Comparison of ENCODE assay signal across 21 cellular contexts in genomic region chr11:24513837-24514594, GRCh38. TPM values are rescaled to one million over a fixed set of nuclear protein-coding genes. Genes with fewer than 3 reads are reported as not detected.
DNase-seq lines count a peak whose midpoint lies in the region; ATAC-seq and TF ChIP-seq lines count a peak whose summit lies in the region.
"Had no signal": no experiment of that assay in that cellular context is flagged by ENCODE, and none has a peak within 500 bp of the region (broad histone marks: within the 10 kb centered on the region; RNA-seq: fewer than 3 reads in every experiment).

No MANE protein-coding gene starts in this region.

- no peaks in the 10 kb centered on the region for H3K36me3 ChIP-seq in upper lobe of right lung
- H3K36me3 ChIP-seq in spleen = no peaks in the 10 kb centered on the region
- H3K36me3 ChIP-seq in aorta (ENCODE audit: control insufficient read depth in 1 of 2, insufficient read depth in 2 of 2, low read length in 1 of 2) = no peaks in the 10 kb centered on the region
- H3K36me3 ChIP-seq: prostate gland, vagina had no signal

- POLR2A ChIA-PET in GM10248 (lab: Yijun Ruan, JAX) = no interaction called here

- H3K27me3 ChIP-seq in upper lobe of right lung (no peaks in the 10 kb centered on the region), spleen (replicated peaks in 1 of 7) (no peaks in the 10 kb centered on the region), aorta (ENCODE audit: control insufficient read depth in 1 of 2, insufficient read depth in 2 of 2, low read length in 1 of 2) (no peaks in the 10 kb centered on the region)
- H3K27me3 ChIP-seq: vagina had no signal

- DNase-seq in GM10248 (ENCODE audit: extremely low spot score) = peak; percentile 9
- no peak for DNase-seq in upper lobe of right lung
- no peak for DNase-seq in stimulated activated CD4-positive, alpha-beta T cell treated with anti-CD3 and anti-CD28 coated beads, Interleukin-15, amount 100 ng/mL, for 24 hours
- DNase-seq in spleen = no peak
- no peak for DNase-seq in aorta
- DNase-seq: activated CD4-positive, alpha-beta T cell treated with anti-CD3 and anti-CD28 coated beads, Interleukin-2, amount 50 U/mL, for 1 hour; effector CD4-positive, alpha-beta T cell; foreskin melanocyte; mucosa of descending colon; NCI-H1436; NCI-H510A treated with DMSO at 0.1 percent for 48 hours; RPMI8226; stimulated activated CD4-positive, alpha-beta T cell treated with anti-CD3 and anti-CD28 coated beads, Interleukin-1b, Interleukin-23, amount 100 ng/mL, for 48 hours had no signal

- no peak for TF ChIP-seq POLR2A in spleen (IDR thresholded peaks at IDR 0.05)

- H3K9me3 ChIP-seq in upper lobe of right lung (no peaks in the 10 kb centered on the region), spleen (peaks cover 0 to 3% (median 0%) of the 10 kb centered on the region in 8 donors), aorta (ENCODE audit: control insufficient read depth, low read length) (peaks cover 2% of the 10 kb centered on the region)
- H3K9me3 ChIP-seq: mucosa of descending colon, prostate gland, vagina had no signal

- CTCF ChIA-PET in GM10248 (lab: Yijun Ruan, JAX) = no interaction called here

- intact Hi-C loops in upper lobe of right lung (cut with DNase I) = no loop called here
- intact Hi-C loops in spleen (cut with DNase I; ENCODE audit: low total_unique reads) = no loop called here
- intact Hi-C loops in aorta (cut with DNase I) = no loop called here

- H3K4me3 ChIP-seq in upper lobe of right lung (no peak overlapping the region), spleen (no peak overlapping the region), aorta (ENCODE audit: low read length in 2 of 2) (no peak overlapping the region)
- H3K4me3 ChIP-seq: K562, mucosa of descending colon, prostate gland, vagina had no signal

- H3K27ac ChIP-seq in upper lobe of right lung (no peak overlapping the region), spleen (no peak overlapping the region), aorta (ENCODE audit: low read depth in 1 of 2, low read length in 2 of 2) (no peak overlapping the region)
- H3K27ac ChIP-seq: prostate gland, vagina had no signal

- 64 to 85% (median 74%) methylated on average over 4 of the region's 4 CpGs for WGBS in spleen, 5 donors
- WGBS in aorta, 2 donors = 35 to 45% methylated on average over 4 of the region's 4 CpGs

- ATAC-seq in GM19463 (IDR thresholded peaks at IDR 0.05; ENCODE audit: unreplicated experiment) (peak; percentile 67), HG02885 (IDR thresholded peaks at IDR 0.05; ENCODE audit: poor library complexity, unreplicated experiment) (peak; percentile 83), HG03565 (IDR thresholded peaks at IDR 0.05; ENCODE audit: unreplicated experiment) (peak; percentile 97), upper lobe of right lung (no peak), aorta (ENCODE audit: low FRiP score) (no peak)
- ATAC-seq: activated T-helper 17 cell treated with anti-CD3 and anti-CD28 coated beads, Interleukin-2, amount 50 U/mL, for 72 hours; K562; mucosa of descending colon had no signal

- TF ChIP-seq CTCF in GM10248 (IDR thresholded peaks at IDR 0.05; ENCODE audit: control extremely low read depth, extremely low read depth, low read depth, missing control alignments) (no peak), upper lobe of right lung (IDR thresholded peaks at IDR 0.05) (no peak), spleen (IDR thresholded peaks at IDR 0.05 in 8 of 11, conservative IDR thresholded peaks at IDR 0.05 in 3 of 11) (no peak)

- H3K4me1 ChIP-seq in upper lobe of right lung (no peaks in the 10 kb centered on the region), spleen (no peaks in the 10 kb centered on the region), aorta (ENCODE audit: control insufficient read depth in 1 of 2, insufficient read depth in 2 of 2, low read length in 2 of 2) (no peaks in the 10 kb centered on the region)
- H3K4me1 ChIP-seq: prostate gland, vagina had no signal

RNA-seq across cellular contexts. Expression of gene LUZP2, which starts 17.2 kb away (rescaled TPM):
- total RNA-seq in upper lobe of right lung (0.23 TPM), spleen (1 to 10 TPM in 1 of 7 donors, under 1 TPM in 3, not detected in 3; 0.40 to 2.9 (median 0.62) TPM), aorta (under 1 TPM in 1 of 2 donors, not detected in 1; 0.15 TPM)
- polyA plus RNA-seq in spleen (under 1 TPM; 0.03 to 0.11 (median 0.06) TPM), aorta (under 1 TPM in 1 of 2 donors, not detected in 1; 0.50 TPM)
- total RNA-seq: activated T-helper 17 cell treated with anti-CD3 and anti-CD28 coated beads, Interleukin-2, amount 50 U/mL, for 72 hours; K562; T-helper 2 cell treated with Interferon-gamma antibody and Interleukin-4, amounts not matched to agents 100 ng/mL and 5 ng/mL, for 36 hours had no signal
- polyA plus RNA-seq: K562 had no signal

Comparison
In these comparisons a context has a peak if more than half of its experiments do, and no peak if none do; other contexts are left out.
1. ATAC-seq: peak in GM19463 (single experiment), HG02885 (single experiment) and HG03565 (single experiment); none in upper lobe of right lung (single experiment) and aorta (single experiment).